ENCODE assay signal across 15 cellular contexts in the genomic region with DNA sequence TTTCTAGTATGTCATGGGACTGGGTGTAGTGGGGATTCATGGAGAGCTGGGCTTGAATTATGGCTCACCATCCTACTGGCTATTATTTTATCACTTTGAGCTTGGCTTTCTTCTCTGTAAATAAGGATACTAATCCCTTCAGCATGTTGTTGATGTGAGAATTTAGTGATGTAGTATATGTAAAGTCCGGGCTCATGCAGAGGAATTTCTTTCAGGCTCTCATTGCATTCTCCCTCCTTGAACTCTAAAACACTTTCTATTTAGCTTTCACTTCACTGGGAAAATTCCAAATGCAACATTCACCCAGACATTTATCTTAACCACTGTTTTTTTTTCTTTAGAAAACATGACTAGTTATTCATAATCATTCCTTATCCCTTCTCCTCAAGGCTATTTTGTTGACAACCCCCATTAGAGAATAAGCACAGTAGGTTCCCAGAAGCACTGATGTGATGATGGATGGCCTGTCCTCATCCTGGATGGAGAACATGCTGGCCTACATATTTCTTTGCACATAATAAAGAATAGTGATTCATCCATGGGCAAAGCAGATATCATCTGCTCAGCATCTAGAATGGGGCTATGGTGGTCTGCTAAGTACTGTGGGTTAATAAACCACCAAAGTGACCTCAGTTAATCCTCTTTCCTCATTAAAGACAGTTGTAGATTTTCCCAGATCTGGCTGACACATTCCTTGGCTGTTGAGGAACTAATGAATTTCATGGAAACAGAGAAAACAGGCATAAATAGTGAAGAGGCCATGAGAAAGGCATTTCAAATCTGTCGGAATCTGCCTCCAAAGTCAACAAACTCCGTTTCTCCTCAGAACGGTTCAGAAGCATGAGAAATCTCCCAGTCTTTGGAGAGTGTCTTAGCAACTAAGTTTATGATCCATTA.
A peak's percentile ranks its signal among the peaks of the same experiment; 100 is the strongest.
DNase-seq lines count a peak whose midpoint lies in the region; ATAC-seq and TF ChIP-seq lines count a peak whose summit lies in the region.
"Had no signal": no experiment of that assay in that cellular context is flagged by ENCODE, and none has a peak within 500 bp of the region (broad histone marks: within the 10 kb centered on the region; RNA-seq: fewer than 3 reads in every experiment).

No MANE protein-coding gene starts in this region.

- H3K4me2 ChIP-seq in osteoblast (ENCODE audit: insufficient read depth, low read length), result peak overlapping the region; percentile 56

- CTCF ChIA-PET in naive thymus-derived CD4-positive, alpha-beta T cell (lab: Charles Lee), result no interaction called here

- no peak overlapping the region for H2AFZ ChIP-seq in osteoblast (ENCODE audit: low read length)

- H3K4me1 ChIP-seq in osteoblast (ENCODE audit: insufficient read depth, low read length), result peaks cover 16% of the 10 kb centered on the region
- no peaks in the 10 kb centered on the region for H3K4me1 ChIP-seq in naive thymus-derived CD4-positive, alpha-beta T cell (ENCODE audit: control insufficient read depth in 2 of 2, insufficient read depth in 2 of 2, low read length in 2 of 2)

- H3K27ac ChIP-seq in osteoblast (ENCODE audit: low read depth, low read length), result peak overlapping the region; percentile 86
- H3K27ac ChIP-seq in naive thymus-derived CD4-positive, alpha-beta T cell (ENCODE audit: low read depth, low read length), result no peak overlapping the region
- H3K27ac ChIP-seq: 22Rv1 had no signal

- H3K9me3 Mint-ChIP-seq in naive thymus-derived CD4-positive, alpha-beta T cell, result peaks cover 0 to 4% (median 0%) of the 10 kb centered on the region in 11 donors
- H3K9me3 Mint-ChIP-seq: central memory CD8-positive, alpha-beta T cell had no signal

- H3K27me3 Mint-ChIP-seq in naive thymus-derived CD4-positive, alpha-beta T cell, result peaks cover 3 to 24% (median 18%) of the 10 kb centered on the region in 5 donors

- H3K4me3 Mint-ChIP-seq in naive thymus-derived CD4-positive, alpha-beta T cell, result no peak overlapping the region
- H3K4me3 Mint-ChIP-seq: central memory CD8-positive, alpha-beta T cell had no signal

- no peaks in the 10 kb centered on the region for H4K20me1 ChIP-seq in osteoblast (ENCODE audit: insufficient read depth, low read length)

- H3K9me3 ChIP-seq in osteoblast (ENCODE audit: low read depth, low read length), result no peaks in the 10 kb centered on the region
- no peaks in the 10 kb centered on the region for H3K9me3 ChIP-seq in naive thymus-derived CD4-positive, alpha-beta T cell (ENCODE audit: control insufficient read depth in 2 of 3, low read length in 3 of 3)

- no peaks in the 10 kb centered on the region for H3K4me1 Mint-ChIP-seq in naive thymus-derived CD4-positive, alpha-beta T cell
- H3K4me1 Mint-ChIP-seq: central memory CD8-positive, alpha-beta T cell had no signal

- POLR2A ChIA-PET in naive thymus-derived CD4-positive, alpha-beta T cell (lab: Charles Lee), result no interaction called here

- H3K4me3 ChIP-seq in fibroblast of villous mesenchyme (ENCODE audit: low read depth, low read length) (no peak overlapping the region), osteoblast (ENCODE audit: insufficient read depth, low read length) (no peak overlapping the region)
- no peak overlapping the region for H3K4me3 ChIP-seq in naive thymus-derived CD4-positive, alpha-beta T cell (ENCODE audit: low read length)

- H3K79me2 ChIP-seq in osteoblast (ENCODE audit: insufficient read depth, low read length), result no peaks in the 10 kb centered on the region

- H3K27me3 ChIP-seq in osteoblast (ENCODE audit: insufficient read depth, low read length), result no peaks in the 10 kb centered on the region
- no peaks in the 10 kb centered on the region for H3K27me3 ChIP-seq in naive thymus-derived CD4-positive, alpha-beta T cell (ENCODE audit: control insufficient read depth in 2 of 2, insufficient read depth in 2 of 2, low read length in 2 of 2)

- DNase-seq in NCI-H82 (lab: John Stamatoyannopoulos, UW) (peak; percentile 4), NCI-H82 treated with DMSO at 0.1 percent for 48 hours (lab: John Stamatoyannopoulos, UW; ENCODE audit: unreplicated experiment) (no peak), fibroblast of villous mesenchyme (ENCODE audit: low read depth) (peak; percentile 81), osteoblast (ENCODE audit: insufficient read length, low spot score, missing footprints) (no peak)
- DNase-seq in naive thymus-derived CD4-positive, alpha-beta T cell, result no peak
- no peak for DNase-seq in activated CD8-positive, alpha-beta memory T cell treated with anti-CD3 and anti-CD28 coated beads, Interleukin-2, amount 50 U/mL, for 4 hours
- DNase-seq: activated T-cell treated with anti-CD3 and anti-CD28 coated beads, Interleukin-2, amount 50 U/mL, for 48 hours; mesendoderm; NCI-H345; SHP77; small intestine had no signal

- no peak overlapping the region for H3K27ac Mint-ChIP-seq in naive thymus-derived CD4-positive, alpha-beta T cell

- ATAC-seq in naive thymus-derived CD4-positive, alpha-beta T cell, result no peak
- ATAC-seq in HG03442 (IDR thresholded peaks at IDR 0.05; ENCODE audit: unreplicated experiment) (no peak), GM18873 (IDR thresholded peaks at IDR 0.05; ENCODE audit: low FRiP score, unreplicated experiment) (no peak)

- TF ChIP-seq CTCF in fibroblast of villous mesenchyme (IDR thresholded peaks at IDR 0.05; ENCODE audit: insufficient read depth, low read depth, low read length), result no peak
- no peak for TF ChIP-seq CTCF in osteoblast (IDR thresholded peaks at IDR 0.05; ENCODE audit: extremely low read depth, low read depth, low read length)

- intact Hi-C loops in naive thymus-derived CD4-positive, alpha-beta T cell (cut with micrococcal nuclease), result no loop called here

- no peaks in the 10 kb centered on the region for H3K36me3 ChIP-seq in osteoblast (ENCODE audit: insufficient read depth, low read length)
- no peaks in the 10 kb centered on the region for H3K36me3 ChIP-seq in naive thymus-derived CD4-positive, alpha-beta T cell (ENCODE audit: control insufficient read depth in 2 of 3, insufficient read depth in 3 of 3, low read length in 3 of 3)

- no peaks in the 10 kb centered on the region for H3K36me3 Mint-ChIP-seq in naive thymus-derived CD4-positive, alpha-beta T cell

Comparison
In these comparisons a context has a peak if more than half of its experiments do, and no peak if none do; other contexts are left out.
1. DNase-seq: peak in NCI-H82 (single experiment) and fibroblast of villous mesenchyme (single experiment); none in NCI-H82 treated with DMSO at 0.1 percent for 48 hours (single experiment), osteoblast (single experiment), naive thymus-derived CD4-positive, alpha-beta T cell (0 of 9) and activated CD8-positive, alpha-beta memory T cell treated with anti-CD3 and anti-CD28 coated beads, Interleukin-2, amount 50 U/mL, for 4 hours (single experiment).